2 cellular contexts compared by ENCODE assay signal in genomic region chr14:71783786-71784185, GRCh38.
TF ChIP-seq lines count a peak whose summit lies in the region.

No MANE protein-coding gene starts in this region.

TF ChIP-seq in endothelial cell of umbilical vein, 7 proteins besides CTCF, POLR2A, EP300 and RAD21:
- TF ChIP-seq JUN (IDR thresholded peaks at IDR 0.05; ENCODE audit: borderline replicate concordance, insufficient read depth, insufficient read length, low read depth) (no peak), MYC (IDR thresholded peaks at IDR 0.05; ENCODE audit: low read depth, low read length) (no peak), FOS (IDR thresholded peaks at IDR 0.05; ENCODE audit: borderline replicate concordance, insufficient read depth, low read length) (no peak), EZH2 (IDR thresholded peaks at IDR 0.05; ENCODE audit: borderline replicate concordance, low read depth, low read length, severe bottlenecking) (no peak), POLR2AphosphoS5 (IDR thresholded peaks at IDR 0.05; ENCODE audit: insufficient read depth, low read depth, low read length) (no peak), MAX (IDR thresholded peaks at IDR 0.05; ENCODE audit: insufficient read depth, insufficient read length) (no peak), GATA2 (IDR thresholded peaks at IDR 0.05; ENCODE audit: insufficient read depth, insufficient read length, low read depth, low read length) (no peak)
TF ChIP-seq in endothelial cell of umbilical vein: peak in this region for 0.

TF ChIP-seq in HEK293T, 16 proteins besides CTCF, POLR2A, EP300 and RAD21:
- TF ChIP-seq FOXK2 (IDR thresholded peaks at IDR 0.05) (no peak), ARNT (IDR thresholded peaks at IDR 0.05) (no peak), ZNF384 (IDR thresholded peaks at IDR 0.05) (no peak), CTBP1 (IDR thresholded peaks at IDR 0.05; ENCODE audit: borderline replicate concordance) (no peak), SP1 (IDR thresholded peaks at IDR 0.05) (no peak), HDGF (IDR thresholded peaks at IDR 0.05; ENCODE audit: borderline replicate concordance) (no peak), NFRKB (IDR thresholded peaks at IDR 0.05) (no peak), FOXM1 (IDR thresholded peaks at IDR 0.05; ENCODE audit: borderline replicate concordance) (no peak), L3MBTL2 (conservative IDR thresholded peaks at IDR 0.05) (no peak), TARDBP (IDR thresholded peaks at IDR 0.05) (no peak), LEF1 (IDR thresholded peaks at IDR 0.05; ENCODE audit: borderline replicate concordance) (no peak), BHLHE40 (IDR thresholded peaks at IDR 0.05; ENCODE audit: borderline replicate concordance) (no peak), SUZ12 (IDR thresholded peaks at IDR 0.05) (no peak), FOXA1 (IDR thresholded peaks at IDR 0.05) (no peak), ELF4 (IDR thresholded peaks at IDR 0.05) (no peak)
- TF ChIP-seq, protein P1, sequence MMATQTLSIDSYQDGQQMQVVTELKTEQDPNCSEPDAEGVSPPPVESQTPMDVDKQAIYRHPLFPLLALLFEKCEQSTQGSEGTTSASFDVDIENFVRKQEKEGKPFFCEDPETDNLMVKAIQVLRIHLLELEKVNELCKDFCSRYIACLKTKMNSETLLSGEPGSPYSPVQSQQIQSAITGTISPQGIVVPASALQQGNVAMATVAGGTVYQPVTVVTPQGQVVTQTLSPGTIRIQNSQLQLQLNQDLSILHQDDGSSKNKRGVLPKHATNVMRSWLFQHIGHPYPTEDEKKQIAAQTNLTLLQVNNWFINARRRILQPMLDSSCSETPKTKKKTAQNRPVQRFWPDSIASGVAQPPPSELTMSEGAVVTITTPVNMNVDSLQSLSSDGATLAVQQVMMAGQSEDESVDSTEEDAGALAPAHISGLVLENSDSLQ (IDR thresholded peaks at IDR 0.05), result no peak
